Comparison of ENCODE assay signal across 24 cellular contexts in genomic region chr11:112839051-112839450, GRCh38.
"Had no signal": no experiment of that assay in that cellular context is flagged by ENCODE, and none has a peak within 500 bp of the region (broad histone marks: within the 10 kb centered on the region; RNA-seq: fewer than 3 reads in every experiment).

No MANE protein-coding gene starts in this region.

- H3K9me3 ChIP-seq: pancreas, psoas muscle, right lobe of liver, sigmoid colon, stomach, thoracic aorta, thyroid gland, tibial nerve, upper lobe of left lung, vagina had no signal

- DNase-seq: naive thymus-derived CD4-positive, alpha-beta T cell; natural killer cell; nephron progenitor cell; occipital lobe; pancreas; psoas muscle; right cardiac atrium; right lobe of liver; sigmoid colon; small intestine; stimulated activated CD4-positive, alpha-beta T cell treated with anti-CD3 and anti-CD28 coated beads, Interleukin-15, amount 100 ng/mL, for 24 hours; stimulated activated CD4-positive, alpha-beta T cell treated with anti-CD3 and anti-CD28 coated beads, Interleukin-2, amount 100 ng/mL, for 24 hours; stimulated activated CD4-positive, alpha-beta T cell treated with anti-CD3 and anti-CD28 coated beads, Interleukin-2, amount 100 ng/mL, for 48 hours; stimulated activated CD4-positive, alpha-beta T cell treated with anti-CD3 and anti-CD28 coated beads, Interleukin-4, amount 100 ng/mL, for 24 hours; stimulated activated naive B cell treated with anti-CD40 and anti-IgM and Interleukin-4, amounts not matched to agents 10 μg/mL and 1 μg/mL and 100 μg/mL, for 72 hours; stimulated activated naive CD4-positive, alpha-beta T cell treated with Interleukin-2 at 50 U/mL for 16 hours; stomach; thyroid gland; trophoblast cell; upper lobe of left lung had no signal

- H3K27me3 ChIP-seq: pancreas, right lobe of liver, sigmoid colon, stomach, thyroid gland, tibial nerve, upper lobe of left lung, vagina had no signal

- ATAC-seq: naive thymus-derived CD4-positive, alpha-beta T cell; natural killer cell; pancreas; psoas muscle; right cardiac atrium; right lobe of liver; stimulated activated effector memory CD8-positive, alpha-beta T cell treated with anti-CD3 and anti-CD28 coated beads, Interleukin-12 subunit alpha, Interleukin-12 subunit beta, amount 100 ng/mL, for 72 hours; stimulated activated naive B cell treated with anti-CD40 and anti-IgM and Interleukin-4, amounts not matched to agents 10 μg/mL and 1 μg/mL and 100 μg/mL, for 72 hours had no signal

- H3K27ac ChIP-seq: pancreas, psoas muscle, right lobe of liver, sigmoid colon, stomach, thoracic aorta, thyroid gland, tibial nerve, upper lobe of left lung, vagina had no signal

- H3K36me3 ChIP-seq: pancreas, right lobe of liver, sigmoid colon, stomach, thoracic aorta, thyroid gland, tibial nerve, upper lobe of left lung, vagina had no signal

- H3K4me3 ChIP-seq: pancreas, psoas muscle, right lobe of liver, sigmoid colon, stomach, thoracic aorta, thyroid gland, tibial nerve, upper lobe of left lung, vagina had no signal

- H3K4me1 ChIP-seq: psoas muscle, upper lobe of left lung, vagina had no signal
